22 cellular contexts compared by ENCODE assay signal in genomic region chr5:57097526-57097925, GRCh38.
DNase-seq lines count a peak whose midpoint lies in the region; ATAC-seq, FAIRE-seq and TF ChIP-seq lines count a peak whose summit lies in the region.
"Had no signal": no experiment of that assay in that cellular context is flagged by ENCODE, and none has a peak within 500 bp of the region (broad histone marks: within the 10 kb centered on the region; RNA-seq: fewer than 3 reads in every experiment).

No MANE protein-coding gene starts in this region.

- H3K36me3 ChIP-seq in HepG2 (replicated peaks in 1 of 2; ENCODE audit: control insufficient read depth in 1 of 2, insufficient read depth in 2 of 2, low read length in 2 of 2) (no peaks in the 10 kb centered on the region), right lobe of liver (no peaks in the 10 kb centered on the region)
- H3K36me3 ChIP-seq: BLaER1, HAP-1, Peyer's patch had no signal

- TF ChIP-seq EP300 in HepG2 (IDR thresholded peaks at IDR 0.05; ENCODE audit: low read depth in 2 of 2, low read length in 2 of 2) (no peak), HepG2 (CRISPR knock-in tag; IDR thresholded peaks at IDR 0.05; ENCODE audit: borderline replicate concordance) (no peak)

- no peak overlapping the region for H3K9ac ChIP-seq in HepG2 (ENCODE audit: insufficient read depth, low read depth, low read length)
- H3K9ac ChIP-seq: BLaER1, SK-N-SH had no signal

- no peak for FAIRE-seq in HepG2 (lab: Jason Lieb, UNC)
- FAIRE-seq: A204.1, GM12892 had no signal

- in situ Hi-C loops in HepG2 (cut with HindIII; ENCODE audit: extremely low pct_ligation_motif_present, low pct_unique_long_range_greater_than_20kb) = loop anchor here (25.0 kb wide), 1 partner anchor 835 kb away; no protein-coding TSS in a partner anchor

- H3K9me3 ChIP-seq in HepG2 (ENCODE audit: low read length) (peaks cover 12% of the 10 kb centered on the region; the same call in 1 of the 2 replicates), right lobe of liver (no peaks in the 10 kb centered on the region)
- H3K9me3 ChIP-seq: HAP-1, Peyer's patch, SK-N-SH had no signal

- intact Hi-C loops in HepG2 (cut with micrococcal nuclease; ENCODE audit: unreplicated experiment) (no loop called here), right lobe of liver (cut with DNase I) (no loop called here)

- TF ChIP-seq POLR2A in HepG2 (IDR thresholded peaks at IDR 0.05; ENCODE audit: insufficient read depth in 1 of 2, low read depth in 2 of 2, low read length in 2 of 2) = no peak
- TF ChIP-seq POLR2A in right lobe of liver (IDR thresholded peaks at IDR 0.05) = no peak

- no peak overlapping the region for H3K27ac ChIP-seq in HepG2 (ENCODE audit: extremely low read length, insufficient read depth, low read length)
- no peak overlapping the region for H3K27ac ChIP-seq in right lobe of liver
- H3K27ac ChIP-seq: BLaER1, Peyer's patch had no signal

- no peak for DNase-seq in HepG2 (ENCODE audit: low spot score)
- DNase-seq in right lobe of liver = no peak
- DNase-seq in OCI-M1 (lab: John Stamatoyannopoulos, UW) = peak; percentile 13
- DNase-seq in kidney tubule cell (ENCODE audit: low spot score) = peak; percentile 30
- no peak for DNase-seq in NCI-H226
- DNase-seq in activated CD4-positive, alpha-beta T cell treated with anti-CD3 and anti-CD28 coated beads, Interleukin-2, amount 50 U/mL, for 48 hours = no peak
- DNase-seq: Calu3; CD4-positive, alpha-beta memory T cell; NCI-H1417; NCI-H1930; NCI-H345; NCI-H526; Peyer's patch; SK-N-SH; T-helper 1 cell had no signal

- BruUV-seq in HepG2 (replicated peaks; lab: Mats Ljungman, UMichigan) = no TSS peak

- H3K27me3 ChIP-seq in HepG2 (ENCODE audit: control insufficient read depth in 1 of 2, insufficient read depth in 2 of 2, low read length in 2 of 2) (no peaks in the 10 kb centered on the region), right lobe of liver (no peaks in the 10 kb centered on the region)
- H3K27me3 ChIP-seq: BLaER1, Peyer's patch had no signal

- no peaks in the 10 kb centered on the region for H4K20me1 ChIP-seq in HepG2 (ENCODE audit: insufficient read depth, low read length)
- H4K20me1 ChIP-seq: BLaER1 had no signal

- ATAC-seq in HepG2 = no peak
- ATAC-seq in right lobe of liver = no peak
- ATAC-seq in GM21515 (IDR thresholded peaks at IDR 0.05; ENCODE audit: unreplicated experiment) = no peak
- no peak for ATAC-seq in GM21619 (IDR thresholded peaks at IDR 0.05; ENCODE audit: unreplicated experiment)
- ATAC-seq: Right ventricle myocardium inferior had no signal

- no peak overlapping the region for H3K4me2 ChIP-seq in HepG2 (ENCODE audit: low read depth, low read length)
- H3K4me2 ChIP-seq: BLaER1, SK-N-SH had no signal

- H2AFZ ChIP-seq in HepG2 (ENCODE audit: low read length) = no peak overlapping the region

- POLR2A ChIA-PET in HepG2 (lab: Yijun Ruan, JAX) = no interaction called here

- H3K4me1 ChIP-seq in HepG2 (ENCODE audit: insufficient read depth, low read length) (peaks cover 30% of the 10 kb centered on the region), right lobe of liver (peaks cover 0 to 6% (median 0%) of the 10 kb centered on the region in 4 donors)
- H3K4me1 ChIP-seq: BLaER1, HAP-1, Peyer's patch had no signal

- CTCF ChIA-PET in HepG2 (lab: Yijun Ruan, JAX; ENCODE audit: low intra/inter-chr PET ratio, low total read pairs) = no interaction called here

- 81% methylated on average over 7 of the region's 8 CpGs for WGBS in HepG2 (ENCODE audit: low lambda C conversion rate)
- 89% methylated on average over 8 of the region's 8 CpGs for WGBS in right lobe of liver (ENCODE audit: insufficient coverage, low coverage, low lambda C conversion rate, missing lambda C conversion rate)

- TF ChIP-seq CTCF in HepG2 (CRISPR knock-in tag; IDR thresholded peaks at IDR 0.05) = no peak
- no peak for TF ChIP-seq CTCF in right lobe of liver (IDR thresholded peaks at IDR 0.05)

- H3K4me3 ChIP-seq in HepG2 (replicated peaks in 1 of 3; ENCODE audit: insufficient read depth in 1 of 3, low read depth in 2 of 3, low read length in 3 of 3) (no peak overlapping the region), right lobe of liver (no peak overlapping the region)
- H3K4me3 ChIP-seq: BLaER1, HAP-1, Peyer's patch had no signal

- TF ChIP-seq RAD21 in HepG2 (CRISPR knock-in tag; IDR thresholded peaks at IDR 0.05) = no peak

- H3K79me2 ChIP-seq in HepG2 (ENCODE audit: insufficient read depth, low read length) = no peaks in the 10 kb centered on the region

TF ChIP-seq in HepG2, 621 proteins besides CTCF, POLR2A, EP300 and RAD21:
- 0 out of 2 replicates have a peak, but pooled peaks have one; percentile 26 for TF ChIP-seq ZBTB33 (CRISPR knock-in tag; IDR thresholded peaks at IDR 0.05)
- TF ChIP-seq ZXDC (CRISPR knock-in tag; IDR thresholded peaks at IDR 0.05) = no peak
- no peak for TF ChIP-seq HMG20B (CRISPR knock-in tag; conservative IDR thresholded peaks at IDR 0.05)
- no peak for TF ChIP-seq RBFOX2 (IDR thresholded peaks at IDR 0.05; ENCODE audit: low read depth, low read length)
- TF ChIP-seq GPBP1L1 (CRISPR knock-in tag; IDR thresholded peaks at IDR 0.05) = no peak

Comparison
In these comparisons a context has a peak if more than half of its experiments do, and no peak if none do; other contexts are left out.
1. DNase-seq: peak in OCI-M1 (single experiment) and kidney tubule cell (single experiment); none in HepG2 (single experiment), right lobe of liver (0 of 3), NCI-H226 (single experiment) and activated CD4-positive, alpha-beta T cell treated with anti-CD3 and anti-CD28 coated beads, Interleukin-2, amount 50 U/mL, for 48 hours (0 of 2).